Comparison of ENCODE assay signal across 9 cellular contexts in genomic region chr5:84382363-84383295, GRCh38. TPM values are rescaled to one million over a fixed set of nuclear protein-coding genes. Genes with fewer than 3 reads are reported as not detected.
A peak's percentile ranks its signal among the peaks of the same experiment; 100 is the strongest.
DNase-seq lines count a peak whose midpoint lies in the region; ATAC-seq and TF ChIP-seq lines count a peak whose summit lies in the region.
"Had no signal": no experiment of that assay in that cellular context is flagged by ENCODE, and none has a peak within 500 bp of the region (broad histone marks: within the 10 kb centered on the region; RNA-seq: fewer than 3 reads in every experiment).

No MANE protein-coding gene starts in this region.

- peaks cover 8% of the 10 kb centered on the region for H3K4me1 Mint-ChIP-seq in activated T-cell treated with anti-CD3 and anti-CD28 coated beads, Interleukin-2, amount 50 U/mL, for 72 hours (ENCODE audit: low read depth)
- H3K4me1 Mint-ChIP-seq in nephron progenitor cell = peaks cover 35% of the 10 kb centered on the region

- H3K27ac Mint-ChIP-seq in activated T-cell treated with anti-CD3 and anti-CD28 coated beads, Interleukin-2, amount 50 U/mL, for 72 hours = no peak overlapping the region
- H3K27ac Mint-ChIP-seq in nephron progenitor cell = peak overlapping the region; percentile 97

- peaks cover 0 to 5% of the 10 kb centered on the region in 2 donors for H3K36me3 Mint-ChIP-seq in activated T-cell treated with anti-CD3 and anti-CD28 coated beads, Interleukin-2, amount 50 U/mL, for 72 hours (ENCODE audit: insufficient read depth in 2 of 2)
- H3K36me3 Mint-ChIP-seq in nephron progenitor cell (ENCODE audit: low read depth) = no peaks in the 10 kb centered on the region

- TF ChIP-seq CTCF in fibroblast of pulmonary artery (IDR thresholded peaks at IDR 0.05; ENCODE audit: low read length, missing control alignments) = no peak
- no peak for TF ChIP-seq CTCF in nephron progenitor cell (IDR thresholded peaks at IDR 0.05)

- ATAC-seq in activated T-cell treated with anti-CD3 and anti-CD28 coated beads, Interleukin-2, amount 50 U/mL, for 72 hours (replicated peaks in 1 of 2) = peak; percentile 26 to 37
- ATAC-seq in GM21576 (IDR thresholded peaks at IDR 0.05; ENCODE audit: unreplicated experiment) (no peak), HG02870 (IDR thresholded peaks at IDR 0.05; ENCODE audit: unreplicated experiment) (no peak)

- peaks cover 40% of the 10 kb centered on the region for H3K27me3 Mint-ChIP-seq in activated T-cell treated with anti-CD3 and anti-CD28 coated beads, Interleukin-2, amount 50 U/mL, for 72 hours (ENCODE audit: low read depth)
- H3K27me3 Mint-ChIP-seq in nephron progenitor cell (ENCODE audit: low read depth, poor library complexity) = peaks cover 23% of the 10 kb centered on the region

- no peaks in the 10 kb centered on the region for H3K9me3 Mint-ChIP-seq in activated T-cell treated with anti-CD3 and anti-CD28 coated beads, Interleukin-2, amount 50 U/mL, for 72 hours
- H3K9me3 Mint-ChIP-seq in nephron progenitor cell = no peaks in the 10 kb centered on the region

- H3K4me3 Mint-ChIP-seq in activated T-cell treated with anti-CD3 and anti-CD28 coated beads, Interleukin-2, amount 50 U/mL, for 72 hours = peak overlapping the region; percentile 29 to 59
- peak overlapping the region; percentile 98 for H3K4me3 Mint-ChIP-seq in nephron progenitor cell

- no peak for DNase-seq in activated T-cell treated with anti-CD3 and anti-CD28 coated beads, Interleukin-2, amount 50 U/mL, for 72 hours
- DNase-seq in activated T-cell treated with anti-CD3 and anti-CD28 coated beads, Interleukin-2, amount 50 U/mL, for 48 hours = no peak
- DNase-seq in SW480 (ENCODE audit: low spot score) (peak; percentile 59), fibroblast of pulmonary artery (ENCODE audit: low read depth) (peak; percentile 58), nephron progenitor cell (peak; percentile 75)
- no peak for DNase-seq in stimulated activated CD4-positive, alpha-beta T cell treated with anti-CD3 and anti-CD28 coated beads, Interleukin-4, amount 100 ng/mL, for 4 hours
- DNase-seq: DND-41 had no signal

- H3K4me3 ChIP-seq in fibroblast of pulmonary artery (replicated peaks; ENCODE audit: low read depth, low read length) = peak overlapping the region; percentile 72

RNA-seq across cellular contexts. Expression of gene EDIL3, which starts 2.1 kb away (rescaled TPM):
- total RNA-seq in activated T-cell treated with anti-CD3 and anti-CD28 coated beads, Interleukin-2, amount 50 U/mL, for 72 hours = not detected

Comparison
In these comparisons a context has a peak if more than half of its experiments do, and no peak if none do; other contexts are left out.
1. ATAC-seq: peak in activated T-cell treated with anti-CD3 and anti-CD28 coated beads, Interleukin-2, amount 50 U/mL, for 72 hours (2 of 2); none in GM21576 (single experiment) and HG02870 (single experiment).
2. DNase-seq: peak in SW480 (single experiment), fibroblast of pulmonary artery (single experiment) and nephron progenitor cell (single experiment); none in activated T-cell treated with anti-CD3 and anti-CD28 coated beads, Interleukin-2, amount 50 U/mL, for 72 hours (0 of 2), activated T-cell treated with anti-CD3 and anti-CD28 coated beads, Interleukin-2, amount 50 U/mL, for 48 hours (0 of 2) and stimulated activated CD4-positive, alpha-beta T cell treated with anti-CD3 and anti-CD28 coated beads, Interleukin-4, amount 100 ng/mL, for 4 hours (0 of 2).